In the genomic region with DNA sequence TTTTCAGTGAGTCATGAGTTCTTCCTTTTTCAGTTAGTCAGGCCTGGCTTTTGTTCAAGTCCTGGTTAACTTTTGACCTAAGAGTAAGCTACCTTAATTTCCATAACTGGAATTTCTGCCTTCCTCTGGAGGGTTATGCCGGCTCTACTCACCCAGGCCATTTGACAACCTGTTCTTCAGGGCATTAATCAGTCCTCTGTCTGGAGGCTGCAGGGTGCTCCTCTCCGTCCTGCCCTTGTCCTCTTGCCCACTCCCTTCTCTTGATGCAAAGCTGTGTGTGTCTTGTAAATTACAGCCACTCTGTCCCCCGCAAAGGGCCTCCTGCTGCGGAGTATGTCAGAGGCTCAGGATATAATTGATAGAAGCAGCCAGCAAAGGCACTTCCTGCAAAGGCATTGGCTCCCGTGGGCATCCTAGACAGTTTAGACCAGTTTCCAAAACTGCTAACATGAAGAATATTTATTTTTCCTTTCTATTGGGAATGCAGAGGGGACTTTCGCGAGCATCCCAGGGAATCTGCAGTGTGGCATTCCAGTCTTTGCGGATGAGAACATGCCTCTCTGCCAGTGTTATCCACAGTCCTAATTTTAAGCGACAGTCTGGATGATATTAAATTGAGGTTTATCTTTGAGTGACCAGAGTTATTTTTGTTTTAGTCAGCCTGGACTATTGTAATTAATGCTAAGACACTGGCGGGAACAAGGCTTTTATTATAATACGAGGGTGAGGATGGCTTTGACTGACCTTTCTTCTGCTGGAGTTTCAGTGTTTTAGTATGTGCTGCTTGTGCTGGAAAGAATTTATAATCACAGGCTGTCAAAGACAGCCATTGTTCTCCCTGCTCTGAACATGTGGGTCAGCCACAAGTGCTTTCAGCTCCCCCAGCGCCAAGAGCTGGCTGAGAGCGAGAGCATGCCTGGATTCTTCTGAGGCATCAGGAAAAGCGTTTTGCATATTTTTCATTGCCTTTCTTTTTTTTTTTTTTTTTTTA, we compare ENCODE assay signal across 8 cellular contexts.
DNase-seq lines count a peak whose midpoint lies in the region; ATAC-seq, FAIRE-seq and TF ChIP-seq lines count a peak whose summit lies in the region.

No MANE protein-coding gene starts in this region.

- 6% methylated on average over 3 of the region's 14 CpGs; no CpG with 5 or more reads in 1 of the 2 experiments for WGBS in IMR-90 (ENCODE audit: extremely low coverage in 2 of 2, insufficient read length in 1 of 2), 2 experiments

- H3K36me3 Mint-ChIP-seq in stimulated activated effector memory CD8-positive, alpha-beta T cell treated with anti-CD3 and anti-CD28 coated beads, Interleukin-12 subunit alpha, Interleukin-12 subunit beta, amount 100 ng/mL, for 72 hours = no peaks in the 10 kb centered on the region

- no peak overlapping the region for H2AK9ac ChIP-seq in IMR-90 (replicated peaks; ENCODE audit: low read depth, low read length, poor library complexity)

- H3K18ac ChIP-seq in IMR-90 (ENCODE audit: low read depth, low read length) = no peak overlapping the region

- in situ Hi-C loops in IMR-90 (cut with MboI; ENCODE audit: low sequenced_read_pairs) = no loop called here

- H3K79me1 ChIP-seq in IMR-90 (ENCODE audit: low read depth in 1 of 2, low read length in 2 of 2) = no peaks in the 10 kb centered on the region

- no peak overlapping the region for H2AK5ac ChIP-seq in IMR-90 (ENCODE audit: low read depth, low read length)

- H3K4me1 ChIP-seq in IMR-90 (ENCODE audit: control insufficient read depth, insufficient read depth, low read length) = 0 out of 2 replicates have a peak, but pooled peaks cover 1% of the 10 kb centered on the region

- H3K56ac ChIP-seq in IMR-90 (ENCODE audit: extremely low read depth, insufficient read depth, low read length) = no peak overlapping the region

- H3K27me3 ChIP-seq in IMR-90 (ENCODE audit: control insufficient read depth, insufficient read depth, low read length) (peaks cover 2% of the 10 kb centered on the region), bronchial epithelial cell (ENCODE audit: control insufficient read depth, insufficient read depth, low read length) (no peaks in the 10 kb centered on the region)

- no peaks in the 10 kb centered on the region for H3K9me3 Mint-ChIP-seq in stimulated activated effector memory CD8-positive, alpha-beta T cell treated with anti-CD3 and anti-CD28 coated beads, Interleukin-12 subunit alpha, Interleukin-12 subunit beta, amount 100 ng/mL, for 72 hours

- CTCF ChIA-PET in IMR-90 (lab: Yijun Ruan, JAX) = no interaction called here

- H4K8ac ChIP-seq in IMR-90 (ENCODE audit: low read depth in 2 of 2, low read length in 2 of 2) = no peak overlapping the region

- TF ChIP-seq POLR2A in IMR-90 (IDR thresholded peaks at IDR 0.05; ENCODE audit: low read depth, low read length) = no peak

- no peaks in the 10 kb centered on the region for H3K36me3 ChIP-seq in IMR-90 (ENCODE audit: control insufficient read depth, insufficient read depth, low read length)
- H3K36me3 ChIP-seq in bronchial epithelial cell (ENCODE audit: control insufficient read depth, insufficient read depth, low read length) = no peaks in the 10 kb centered on the region

- TF ChIP-seq CTCF in IMR-90 (conservative IDR thresholded peaks at IDR 0.05; ENCODE audit: low read depth, low read length) (no peak), bronchial epithelial cell (IDR thresholded peaks at IDR 0.05; ENCODE audit: insufficient read depth, low read length, severe bottlenecking) (no peak)

- H3K4me3 ChIP-seq in IMR-90 (ENCODE audit: insufficient read depth, low read depth, low read length) = no peak overlapping the region
- H3K4me3 ChIP-seq in bronchial epithelial cell (ENCODE audit: low read depth, low read length) = no peak overlapping the region

- intact Hi-C loops in IMR-90 (cut with micrococcal nuclease) = no loop called here

- H3K23ac ChIP-seq in IMR-90 (ENCODE audit: low read depth, low read length) = no peak overlapping the region

- no peak overlapping the region for H3K27ac Mint-ChIP-seq in stimulated activated effector memory CD8-positive, alpha-beta T cell treated with anti-CD3 and anti-CD28 coated beads, Interleukin-12 subunit alpha, Interleukin-12 subunit beta, amount 100 ng/mL, for 72 hours

- no peaks in the 10 kb centered on the region for H4K20me1 ChIP-seq in IMR-90 (ENCODE audit: insufficient read depth, low read length)

- H3K9me1 ChIP-seq in IMR-90 (ENCODE audit: insufficient read depth, low read length) = no peaks in the 10 kb centered on the region

- TF ChIP-seq RAD21 in IMR-90 (IDR thresholded peaks at IDR 0.05; ENCODE audit: low read length) = no peak

- no peak overlapping the region for H4K91ac ChIP-seq in IMR-90 (ENCODE audit: insufficient read depth, low read depth, low read length)

- FAIRE-seq in bronchial epithelial cell (lab: Jason Lieb, UNC) = no peak

- DNase-seq in IMR-90 = peak; percentile 8
- DNase-seq in bronchial epithelial cell (ENCODE audit: low read depth) = peak; percentile 82
- peak; percentile 51 for DNase-seq in kidney glomerular epithelial cell (lab: John Stamatoyannopoulos, UW)
- DNase-seq in substantia nigra (lab: John Stamatoyannopoulos, UW) = peak in 44 of 49 donors; percentile 15 to 88 (median 72)
- DNase-seq in stimulated activated effector memory CD8-positive, alpha-beta T cell treated with anti-CD3 and anti-CD28 coated beads, Interleukin-12 subunit alpha, Interleukin-12 subunit beta, amount 100 ng/mL, for 72 hours (ENCODE audit: low spot score in 2 of 2) = no peak
- no peak for DNase-seq in DMS79 (lab: John Stamatoyannopoulos, UW)
- no peak for DNase-seq in stimulated activated CD4-positive, alpha-beta T cell treated with anti-CD3 and anti-CD28 coated beads, Interleukin-15, amount 100 ng/mL, for 24 hours
- no peak for DNase-seq in NCI-H1105 treated with DMSO at 0.1 percent for 48 hours (lab: John Stamatoyannopoulos, UW)

- no peak overlapping the region for H3K4me3 Mint-ChIP-seq in stimulated activated effector memory CD8-positive, alpha-beta T cell treated with anti-CD3 and anti-CD28 coated beads, Interleukin-12 subunit alpha, Interleukin-12 subunit beta, amount 100 ng/mL, for 72 hours

- no peaks in the 10 kb centered on the region for H3K4me1 Mint-ChIP-seq in stimulated activated effector memory CD8-positive, alpha-beta T cell treated with anti-CD3 and anti-CD28 coated beads, Interleukin-12 subunit alpha, Interleukin-12 subunit beta, amount 100 ng/mL, for 72 hours

- no peak overlapping the region for H3K4ac ChIP-seq in IMR-90 (ENCODE audit: low read depth, low read length)

- 0 out of 2 replicates have a peak, but pooled peaks have one; percentile 54 for ATAC-seq in IMR-90 (ENCODE audit: low read depth)
- ATAC-seq in stimulated activated effector memory CD8-positive, alpha-beta T cell treated with anti-CD3 and anti-CD28 coated beads, Interleukin-12 subunit alpha, Interleukin-12 subunit beta, amount 100 ng/mL, for 72 hours = no peak

- H3K27ac ChIP-seq in IMR-90 (ENCODE audit: insufficient read depth, low read length) (no peak overlapping the region), substantia nigra (ENCODE audit: low read depth, low read length, poor library complexity, severe bottlenecking) (peak overlapping the region; percentile 31)

- H3K4me2 ChIP-seq in IMR-90 (ENCODE audit: low read depth, low read length) = no peak overlapping the region

- no peak overlapping the region for H3K9ac ChIP-seq in IMR-90 (ENCODE audit: low read depth, low read length)

- H3K14ac ChIP-seq in IMR-90 (replicated peaks; ENCODE audit: low read depth, low read length) = no peak overlapping the region

- H2BK5ac ChIP-seq in IMR-90 (ENCODE audit: low read depth, low read length, poor library complexity, severe bottlenecking) = no peak overlapping the region

- POLR2A ChIA-PET in IMR-90 (lab: Charles Lee; ENCODE audit: unreplicated experiment) = no interaction called here

- H2AFZ ChIP-seq in IMR-90 (replicated peaks; ENCODE audit: low read length, poor library complexity) = peak overlapping the region; percentile 6

- dilution Hi-C loops in IMR-90 (cut with HindIII; ENCODE audit: low sequenced_read_pairs, unreplicated experiment) = no loop called here

- no peak overlapping the region for H2BK15ac ChIP-seq in IMR-90 (ENCODE audit: low read depth, low read length)

- no peak overlapping the region for H2BK20ac ChIP-seq in IMR-90 (ENCODE audit: low read depth, low read length)

- H3K9me3 ChIP-seq in IMR-90 (ENCODE audit: control insufficient read depth, insufficient read depth, low read length) = no peaks in the 10 kb centered on the region

- no peak overlapping the region for H2BK120ac ChIP-seq in IMR-90 (ENCODE audit: low read depth, low read length)

- no peak overlapping the region for H4K5ac ChIP-seq in IMR-90 (ENCODE audit: low read depth, low read length)

- BruUV-seq in IMR-90 (replicated peaks; lab: Mats Ljungman, UMichigan) = no TSS peak

TF ChIP-seq in IMR-90, 13 proteins besides CTCF, POLR2A, EP300 and RAD21:
- TF ChIP-seq MXI1 (IDR thresholded peaks at IDR 0.05; ENCODE audit: borderline replicate concordance, low read depth, low read length) = no peak
- no peak for TF ChIP-seq NFE2L2 (IDR thresholded peaks at IDR 0.05; ENCODE audit: low read depth, low read length)
- no peak for TF ChIP-seq CHD1 (IDR thresholded peaks at IDR 0.05; ENCODE audit: low read depth, low read length)
- TF ChIP-seq CEBPB (IDR thresholded peaks at IDR 0.05; ENCODE audit: low read depth, low read length) = no peak

Comparison
In these comparisons a context has a peak if more than half of its experiments do, and no peak if none do; other contexts are left out.
1. DNase-seq: peak in IMR-90 (single experiment), bronchial epithelial cell (single experiment), kidney glomerular epithelial cell (single experiment) and substantia nigra (44 of 49); none in stimulated activated effector memory CD8-positive, alpha-beta T cell treated with anti-CD3 and anti-CD28 coated beads, Interleukin-12 subunit alpha, Interleukin-12 subunit beta, amount 100 ng/mL, for 72 hours (0 of 2), DMS79 (single experiment), stimulated activated CD4-positive, alpha-beta T cell treated with anti-CD3 and anti-CD28 coated beads, Interleukin-15, amount 100 ng/mL, for 24 hours (single experiment) and NCI-H1105 treated with DMSO at 0.1 percent for 48 hours (single experiment).